In the genomic region with DNA sequence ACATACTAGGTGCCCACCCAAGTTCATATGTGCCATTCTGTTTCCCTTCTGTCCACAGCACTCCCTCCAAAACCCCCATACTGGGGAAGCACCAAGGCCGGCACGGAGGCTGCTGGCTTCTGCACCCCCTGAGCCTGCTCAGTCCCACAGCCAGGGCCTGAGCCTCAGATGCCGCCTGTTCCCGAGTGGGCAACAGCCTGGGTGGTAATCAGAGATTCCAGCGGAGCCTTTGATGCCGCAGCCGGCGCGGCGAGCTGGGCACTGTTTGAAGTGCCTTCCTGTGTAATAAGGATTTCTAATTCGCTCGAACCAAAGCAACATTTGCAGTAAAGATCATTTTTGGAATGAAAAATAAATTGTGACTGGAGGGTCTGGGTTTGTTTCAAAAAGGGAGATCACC, we compare ENCODE assay signal across 27 cellular contexts.
"Had no signal": no experiment of that assay in that cellular context is flagged by ENCODE, and none has a peak within 500 bp of the region (broad histone marks: within the 10 kb centered on the region; RNA-seq: fewer than 3 reads in every experiment).

No MANE protein-coding gene starts in this region.

- ATAC-seq: heart right ventricle; mucosa of descending colon; naive thymus-derived CD4-positive, alpha-beta T cell; natural killer cell treated with Interleukin-12 subunit alpha and Interleukin-12 subunit beta and Interleukin-15 and Interleukin-18, amount 100 ng/mL, for 72 hours; right lobe of liver; stimulated activated memory B cell treated with anti-CD40 and anti-IgM and Interleukin-4, amounts not matched to agents 10 μg/mL and 1 μg/mL and 100 μg/mL, for 72 hours; stimulated activated naive CD8-positive, alpha-beta T cell treated with anti-CD3 and anti-CD28 coated beads, Interleukin-15, Interleukin-2, amounts not matched to agents 100 U/mL and 50 U/mL, for 24 hours had no signal

- H3K79me2 ChIP-seq: hepatocyte, parathyroid adenoma had no signal

- H3K36me3 ChIP-seq: heart right ventricle, left ventricle myocardium inferior, neutrophil, right atrium auricular region, right lobe of liver, stomach, thoracic aorta, tibial artery, uterus had no signal

- H3K27me3 Mint-ChIP-seq: natural killer cell treated with Interleukin-12 subunit alpha and Interleukin-12 subunit beta and Interleukin-15 and Interleukin-18, amount 100 ng/mL, for 72 hours; stimulated activated memory B cell treated with anti-CD40 and anti-IgM and Interleukin-4, amounts not matched to agents 10 μg/mL and 1 μg/mL and 100 μg/mL, for 72 hours had no signal

- H3K4me1 Mint-ChIP-seq: naive thymus-derived CD4-positive, alpha-beta T cell; stimulated activated memory B cell treated with anti-CD40 and anti-IgM and Interleukin-4, amounts not matched to agents 10 μg/mL and 1 μg/mL and 100 μg/mL, for 72 hours had no signal

- H3K4me3 Mint-ChIP-seq: naive thymus-derived CD4-positive, alpha-beta T cell; natural killer cell treated with Interleukin-12 subunit alpha and Interleukin-12 subunit beta and Interleukin-15 and Interleukin-18, amount 100 ng/mL, for 72 hours; neural crest cell; stimulated activated memory B cell treated with anti-CD40 and anti-IgM and Interleukin-4, amounts not matched to agents 10 μg/mL and 1 μg/mL and 100 μg/mL, for 72 hours had no signal

- H3K4me1 ChIP-seq: right lobe of liver, uterus had no signal

- H3K4me3 ChIP-seq: heart right ventricle, hepatocyte, left ventricle myocardium inferior, lung, mucosa of descending colon, right atrium auricular region, right lobe of liver, smooth muscle cell, stomach, thoracic aorta, tibial artery, uterus had no signal

- H3K9me3 Mint-ChIP-seq: natural killer cell treated with Interleukin-12 subunit alpha and Interleukin-12 subunit beta and Interleukin-15 and Interleukin-18, amount 100 ng/mL, for 72 hours; neural crest cell; stimulated activated memory B cell treated with anti-CD40 and anti-IgM and Interleukin-4, amounts not matched to agents 10 μg/mL and 1 μg/mL and 100 μg/mL, for 72 hours had no signal

- H3K4me2 ChIP-seq: hepatocyte, smooth muscle cell had no signal

- DNase-seq: heart right ventricle; islet precursor cell; left ventricle myocardium inferior; midbrain; mucosa of descending colon; naive thymus-derived CD4-positive, alpha-beta T cell; occipital lobe; right lobe of liver; stimulated activated CD4-positive, alpha-beta T cell treated with anti-CD3 and anti-CD28 coated beads, Interleukin-1b, Interleukin-23, amount 100 ng/mL, for 48 hours; stimulated activated CD4-positive, alpha-beta T cell treated with anti-CD3 and anti-CD28 coated beads, Interleukin-2, amount 100 ng/mL, for 48 hours; stimulated activated CD4-positive, alpha-beta T cell treated with anti-CD3 and anti-CD28 coated beads, Interleukin-4, amount 100 ng/mL, for 4 hours; stimulated activated CD8-positive, alpha-beta memory T cell treated with anti-CD3 and anti-CD28 coated beads, Interleukin-4, amount 100 ng/mL, for 48 hours; stimulated activated naive CD8-positive, alpha-beta T cell treated with anti-CD3 and anti-CD28 coated beads, Interleukin-15, Interleukin-2, amounts not matched to agents 100 U/mL and 50 U/mL, for 24 hours; stomach; tibial artery; trophoblast cell; uterus had no signal

- H3K36me3 Mint-ChIP-seq: naive thymus-derived CD4-positive, alpha-beta T cell; natural killer cell treated with Interleukin-12 subunit alpha and Interleukin-12 subunit beta and Interleukin-15 and Interleukin-18, amount 100 ng/mL, for 72 hours; stimulated activated memory B cell treated with anti-CD40 and anti-IgM and Interleukin-4, amounts not matched to agents 10 μg/mL and 1 μg/mL and 100 μg/mL, for 72 hours had no signal

- H3K27ac Mint-ChIP-seq: naive thymus-derived CD4-positive, alpha-beta T cell; natural killer cell treated with Interleukin-12 subunit alpha and Interleukin-12 subunit beta and Interleukin-15 and Interleukin-18, amount 100 ng/mL, for 72 hours; stimulated activated memory B cell treated with anti-CD40 and anti-IgM and Interleukin-4, amounts not matched to agents 10 μg/mL and 1 μg/mL and 100 μg/mL, for 72 hours had no signal

- H3K27me3 ChIP-seq: heart right ventricle, hepatocyte, neutrophil, right atrium auricular region, right lobe of liver, stomach, tibial artery, uterus had no signal

- H3K27ac ChIP-seq: heart right ventricle, hepatocyte, left ventricle myocardium inferior, parathyroid adenoma, right atrium auricular region, right lobe of liver, stomach, thoracic aorta, tibial artery, uterus had no signal

- H2AFZ ChIP-seq: hepatocyte, parathyroid adenoma had no signal

- H3K9me3 ChIP-seq: heart right ventricle, left ventricle myocardium inferior, mucosa of descending colon, neutrophil, right atrium auricular region, right lobe of liver, stomach, thoracic aorta, tibial artery, uterus had no signal
